Comparison of ENCODE assay signal across 28 cellular contexts in the genomic region with DNA sequence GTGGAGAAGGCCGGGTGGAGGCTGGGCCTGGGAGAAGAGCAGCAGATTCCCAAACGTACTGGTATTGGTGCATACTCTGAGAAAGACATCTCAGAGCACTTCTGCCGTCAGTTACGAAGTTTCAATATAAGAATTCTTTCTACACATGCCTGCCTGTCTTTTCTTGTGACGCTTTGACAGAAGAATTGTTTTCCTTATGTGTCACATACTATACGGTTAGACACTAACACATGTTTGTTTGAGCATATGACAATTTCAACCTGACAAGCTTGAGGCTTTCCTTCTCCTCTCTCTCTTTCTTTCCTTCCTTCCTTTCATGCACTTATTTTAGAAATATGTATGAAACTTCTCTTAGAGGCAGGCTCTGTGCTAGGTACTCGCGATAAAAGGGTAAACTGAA.
"Had no signal": no experiment of that assay in that cellular context is flagged by ENCODE, and none has a peak within 500 bp of the region (broad histone marks: within the 10 kb centered on the region; RNA-seq: fewer than 3 reads in every experiment).

No MANE protein-coding gene starts in this region.

- H3K4me3 ChIP-seq: colonic mucosa, coronary artery, dorsolateral prefrontal cortex, esophagus muscularis mucosa, esophagus squamous epithelium, gastrocnemius medialis, gastroesophageal sphincter, heart left ventricle, heart right ventricle had no signal

- H3K27me3 ChIP-seq: colonic mucosa, esophagus muscularis mucosa, esophagus squamous epithelium, gastrocnemius medialis, gastroesophageal sphincter, heart left ventricle, heart right ventricle had no signal

- H3K4me1 ChIP-seq: colonic mucosa, esophagus muscularis mucosa, foreskin keratinocyte, gastroesophageal sphincter had no signal

- H3K36me3 ChIP-seq: colonic mucosa, esophagus muscularis mucosa, esophagus squamous epithelium, gastrocnemius medialis, gastroesophageal sphincter, heart left ventricle, heart right ventricle had no signal

- H3K9me3 ChIP-seq: colonic mucosa, esophagus muscularis mucosa, esophagus squamous epithelium, gastrocnemius medialis, gastroesophageal sphincter, heart left ventricle, heart right ventricle had no signal

- FAIRE-seq: colon, endometrium, endothelial cell of umbilical vein, frontal cortex had no signal

- DNase-seq: colonic mucosa; cortex of kidney; dermis blood vessel endothelial cell; dorsolateral prefrontal cortex; effector CD4-positive, alpha-beta T cell; effector CD8-positive, alpha-beta T cell; effector memory CD4-positive, alpha-beta T cell; effector memory CD8-positive, alpha-beta T cell; endodermal cell; erythroblast; esophagus squamous epithelium; foreskin fibroblast; foreskin melanocyte; gastrocnemius medialis; glutamatergic neuron; head of caudate nucleus; heart left ventricle; heart right ventricle had no signal

- H3K27ac ChIP-seq: colonic mucosa, coronary artery, dorsolateral prefrontal cortex, epithelial cell of prostate, esophagus muscularis mucosa, esophagus squamous epithelium, foreskin keratinocyte, gastrocnemius medialis, gastroesophageal sphincter, heart left ventricle, heart right ventricle had no signal

- ATAC-seq: effector memory CD8-positive, alpha-beta T cell; esophagus mucosa; foreskin keratinocyte; gastrocnemius medialis; gastroesophageal sphincter; heart left ventricle; heart right ventricle had no signal
